ENCODE assay signal across 8 cellular contexts in genomic region chr7:41977165-41977651, GRCh38.
DNase-seq lines count a peak whose midpoint lies in the region; ATAC-seq, FAIRE-seq and TF ChIP-seq lines count a peak whose summit lies in the region.

No MANE protein-coding gene starts in this region.

- intact Hi-C loops in ovary (cut with DNase I): loop anchor here in 2 of 4 donors (5.0 to 10.0 kb wide), 3 partner anchors 270 to 858 kb away; no protein-coding TSS in a partner anchor

- H3K27ac ChIP-seq in A549 (no peak overlapping the region), GM23338 (ENCODE audit: low read depth) (no peak overlapping the region), ovary (no peak overlapping the region)

- DNase-seq in A549 (ENCODE audit: low read depth in 1 of 2, low spot score in 1 of 2) (peak; percentile 28 to 53), GM23338 (ENCODE audit: low spot score) (peak; percentile 80), SHP77 (lab: John Stamatoyannopoulos, UW) (peak; percentile 34 to 38), fibroblast of the aortic adventitia (ENCODE audit: low read depth) (peak; percentile 82), ovary (no peak), ecto neural progenitor cell (ENCODE audit: low spot score) (no peak), T-cell (no peak)

- FAIRE-seq in A549 (lab: Jason Lieb, UNC): no peak

- TF ChIP-seq CTCF in A549 (IDR thresholded peaks at IDR 0.05): peak; percentile 65
- peak; percentile 75 to 86 for TF ChIP-seq CTCF in GM23338 (conservative IDR thresholded peaks at IDR 0.05; ENCODE audit: low read depth in 2 of 2)
- peak; percentile 79 for TF ChIP-seq CTCF in fibroblast of the aortic adventitia (IDR thresholded peaks at IDR 0.05; ENCODE audit: insufficient read depth, low read length)
- peak; percentile 43 to 56 (median 51) for TF ChIP-seq CTCF in ovary (IDR thresholded peaks at IDR 0.05)

- H3K36me3 ChIP-seq in GM23338 (ENCODE audit: insufficient read depth) (peaks cover 9% of the 10 kb centered on the region; the same call in 1 of the 2 replicates), ovary (no peaks in the 10 kb centered on the region)

- no peak overlapping the region for H2AFZ ChIP-seq in GM23338

- H3K9me3 Mint-ChIP-seq in GM23338 (no peaks in the 10 kb centered on the region; the same call in 2 of the 3 replicates), T-cell (no peaks in the 10 kb centered on the region)

- H3K27me3 ChIP-seq in GM23338 (ENCODE audit: insufficient read depth) (no peaks in the 10 kb centered on the region), ovary (no peaks in the 10 kb centered on the region)

- peak; percentile 65 to 80; a peak in 3 of 6 replicates for ATAC-seq in A549
- ATAC-seq in GM23338: peak; percentile 75
- ATAC-seq in GM21825 (IDR thresholded peaks at IDR 0.05; ENCODE audit: unreplicated experiment): no peak
- no peak for ATAC-seq in T-cell (replicated peaks in 1 of 4)

- no peak for TF ChIP-seq EP300 in A549 (IDR thresholded peaks at IDR 0.05)
- no peak for TF ChIP-seq EP300 in ovary (IDR thresholded peaks at IDR 0.05)

- H3K4me2 ChIP-seq in A549: no peak overlapping the region
- no peak overlapping the region for H3K4me2 ChIP-seq in GM23338

- H3K4me1 Mint-ChIP-seq in GM23338 (peaks cover 9% of the 10 kb centered on the region), T-cell (no peaks in the 10 kb centered on the region)

- H3K4me3 Mint-ChIP-seq in GM23338 (no peak overlapping the region), T-cell (no peak overlapping the region)

- CTCF ChIA-PET in A549 (lab: Yijun Ruan, JAX): interaction anchor here (0.6 to 10.0 kb wide), 31 partner anchors 10 to 1862 kb away, joined by 3 to 88 read pairs (median 4); no protein-coding TSS in a partner anchor
- CTCF ChIA-PET in T-cell (lab: Charles Lee): interaction anchor here (0.7 to 1.1 kb wide), 3 partner anchors 11 to 911 kb away, joined by 3 to 4 read pairs (median 3); no protein-coding TSS in a partner anchor

- no peaks in the 10 kb centered on the region for H3K9me2 ChIP-seq in GM23338 (ENCODE audit: insufficient read depth)

- TF ChIP-seq POLR2A in A549 (IDR thresholded peaks at IDR 0.05; ENCODE audit: low read length) (no peak), ovary (IDR thresholded peaks at IDR 0.05) (no peak)

- TF ChIP-seq RAD21 in A549 (conservative IDR thresholded peaks at IDR 0.05 in 1 of 2, IDR thresholded peaks at IDR 0.05 in 1 of 2): peak; percentile 64; a peak in 4 of 5 replicates

- H3K27ac Mint-ChIP-seq in GM23338 (0 out of 2 replicates have a peak overlapping the region, but pooled peaks have one; percentile 53), T-cell (no peak overlapping the region)

- H3K4me1 ChIP-seq in A549: no peaks in the 10 kb centered on the region
- H3K4me1 ChIP-seq in GM23338 (ENCODE audit: insufficient read depth): no peaks in the 10 kb centered on the region
- H3K4me1 ChIP-seq in ovary (ENCODE audit: insufficient read depth): peaks cover 6% of the 10 kb centered on the region

- 21% methylated on average over 9 of the region's 9 CpGs for WGBS in A549 (ENCODE audit: missing lambda C conversion rate)
- 40 to 43% (median 41%) methylated on average over 9 of the region's 9 CpGs for WGBS in ovary, 3 donors

- H3F3A ChIP-seq in GM23338 (replicated peaks; ENCODE audit: low read depth): no peaks in the 10 kb centered on the region

- H3K9me3 ChIP-seq in A549: no peaks in the 10 kb centered on the region
- H3K9me3 ChIP-seq in ovary: no peaks in the 10 kb centered on the region

- H3K36me3 Mint-ChIP-seq in GM23338 (ENCODE audit: low read depth) (no peaks in the 10 kb centered on the region), T-cell (no peaks in the 10 kb centered on the region)

- H3K27me3 Mint-ChIP-seq in GM23338 (ENCODE audit: insufficient read depth, low read depth, poor library complexity) (no peaks in the 10 kb centered on the region), T-cell (peaks cover 8 to 24% of the 10 kb centered on the region in 2 donors)

- POLR2A ChIA-PET in A549 (lab: Yijun Ruan, JAX) (no interaction called here), T-cell (lab: Charles Lee) (no interaction called here)

- no peaks in the 10 kb centered on the region for H3K79me2 ChIP-seq in GM23338 (replicated peaks; ENCODE audit: insufficient read depth)

- no peaks in the 10 kb centered on the region for H4K20me1 ChIP-seq in GM23338 (replicated peaks; ENCODE audit: insufficient read depth)

- H3K4me3 ChIP-seq in A549: no peak overlapping the region
- H3K4me3 ChIP-seq in GM23338: no peak overlapping the region
- H3K4me3 ChIP-seq in fibroblast of the aortic adventitia (ENCODE audit: low read depth, low read length): no peak overlapping the region
- no peak overlapping the region for H3K4me3 ChIP-seq in ovary

TF ChIP-seq in A549, 52 proteins besides CTCF, POLR2A, EP300 and RAD21:
- TF ChIP-seq KDM5A (IDR thresholded peaks at IDR 0.05): no peak
- TF ChIP-seq SMC3 (IDR thresholded peaks at IDR 0.05): peak; percentile 53
TF ChIP-seq in A549: peak in this region for 1.

TF ChIP-seq in GM23338, 12 proteins besides CTCF, POLR2A, EP300 and RAD21:
- TF ChIP-seq ZNF114 (CRISPR knock-in tag; IDR thresholded peaks at IDR 0.05) (no peak), ZNF462 (CRISPR knock-in tag; IDR thresholded peaks at IDR 0.05) (no peak), STAT1 (IDR thresholded peaks at IDR 0.05; ENCODE audit: unreplicated experiment) (no peak), POLR2AphosphoS5 (IDR thresholded peaks at IDR 0.05; ENCODE audit: low read depth) (no peak), NANOG (IDR thresholded peaks at IDR 0.05; ENCODE audit: borderline replicate concordance) (no peak)

Comparison
In these comparisons a context has a peak if more than half of its experiments do, and no peak if none do; other contexts are left out.
1. ATAC-seq: peak in A549 (2 of 2) and GM23338 (single experiment); none in GM21825 (single experiment) and T-cell (0 of 4).
2. DNase-seq: peak in A549 (2 of 2), GM23338 (single experiment), SHP77 (2 of 2) and fibroblast of the aortic adventitia (single experiment); none in ovary (0 of 5), ecto neural progenitor cell (single experiment) and T-cell (0 of 34).
3. Peak in every context shown above with its lines, with median percentiles within 50 percentile points of each other: CTCF ChIP-seq.